In genomic region chrX:124266325-124267087, GRCh38 we compare ENCODE assay signal across 22 cellular contexts.
"Had no signal": no experiment of that assay in that cellular context is flagged by ENCODE, and none has a peak within 500 bp of the region (broad histone marks: within the 10 kb centered on the region; RNA-seq: fewer than 3 reads in every experiment).

No MANE protein-coding gene starts in this region.

- ATAC-seq: activated CD4-positive, CD25-positive, alpha-beta regulatory T cell treated with anti-CD3 and anti-CD28 coated beads, Interleukin-2, amount 50 U/mL, for 24 hours; activated T-helper 17 cell treated with anti-CD3 and anti-CD28 coated beads, Interleukin-2, amount 50 U/mL, for 72 hours; left lung; SK-N-SH treated with all-trans-retinoic acid at 6 μM for 48 hours; stimulated activated memory B cell treated with anti-CD40 and anti-IgM and Interleukin-4, amounts not matched to agents 10 μg/mL and 1 μg/mL and 100 μg/mL, for 72 hours; T-cell had no signal

- H3K36me3 Mint-ChIP-seq: naive B cell; neural progenitor cell; stimulated activated memory B cell treated with anti-CD40 and anti-IgM and Interleukin-4, amounts not matched to agents 10 μg/mL and 1 μg/mL and 100 μg/mL, for 72 hours; T-cell had no signal

- H2AFZ ChIP-seq: neural progenitor cell had no signal

- H3K4me1 Mint-ChIP-seq: activated T-helper 17 cell treated with anti-CD3 and anti-CD28 coated beads, Interleukin-2, amount 50 U/mL, for 72 hours; naive B cell; neural progenitor cell; stimulated activated memory B cell treated with anti-CD40 and anti-IgM and Interleukin-4, amounts not matched to agents 10 μg/mL and 1 μg/mL and 100 μg/mL, for 72 hours had no signal

- H3K9ac ChIP-seq: neural progenitor cell had no signal

- H3K4me2 ChIP-seq: neural progenitor cell had no signal

- H3K9me3 Mint-ChIP-seq: activated naive CD8-positive, alpha-beta T cell treated with anti-CD3 and anti-CD28 coated beads, Interleukin-2, amount 10 ng/mL, durations not matched to agents 7 days and 5 days; activated T-helper 17 cell treated with anti-CD3 and anti-CD28 coated beads, Interleukin-2, amount 50 U/mL, for 72 hours; neural progenitor cell; stimulated activated memory B cell treated with anti-CD40 and anti-IgM and Interleukin-4, amounts not matched to agents 10 μg/mL and 1 μg/mL and 100 μg/mL, for 72 hours; T-cell; T-helper 2 cell treated with Interferon-gamma antibody and Interleukin-4, amounts not matched to agents 5 μg/mL and 100 μg/mL, for 36 hours had no signal

- FAIRE-seq: endometrium had no signal

- DNase-seq: activated CD4-positive, alpha-beta T cell treated with anti-CD3 and anti-CD28 coated beads, Interleukin-2, amount 10 ng/mL, durations not matched to agents 24 days and 14 days; activated naive CD8-positive, alpha-beta T cell treated with anti-CD3 and anti-CD28 coated beads, Interleukin-2, amount 10 ng/mL, durations not matched to agents 7 days and 5 days; activated T-cell treated with anti-CD3 and anti-CD28 coated beads, Interleukin-2, amount 50 U/mL, for 1 hour; amygdala; cortex of kidney; foreskin fibroblast; kidney glomerular epithelial cell; left lung; naive B cell; T-cell; upper lobe of left lung had no signal

- H3K4me3 Mint-ChIP-seq: activated CD4-positive, alpha-beta T cell treated with anti-CD3 and anti-CD28 coated beads, Interleukin-2, amount 10 ng/mL, durations not matched to agents 24 days and 14 days; activated naive CD8-positive, alpha-beta T cell treated with anti-CD3 and anti-CD28 coated beads, Interleukin-2, amount 10 ng/mL, durations not matched to agents 7 days and 5 days; activated T-helper 17 cell treated with anti-CD3 and anti-CD28 coated beads, Interleukin-2, amount 50 U/mL, for 72 hours; naive B cell; neural progenitor cell; stimulated activated memory B cell treated with anti-CD40 and anti-IgM and Interleukin-4, amounts not matched to agents 10 μg/mL and 1 μg/mL and 100 μg/mL, for 72 hours; T-cell; T-helper 2 cell treated with Interferon-gamma antibody and Interleukin-4, amounts not matched to agents 5 μg/mL and 100 μg/mL, for 36 hours had no signal

- H3K36me3 ChIP-seq: left lung, neural progenitor cell, right atrium auricular region, upper lobe of left lung had no signal

- H3K27me3 ChIP-seq: left lung, neural progenitor cell, right atrium auricular region, upper lobe of left lung had no signal

- H3K4me3 ChIP-seq: left lung, lung, neural progenitor cell, right atrium auricular region, upper lobe of left lung had no signal

- H3K27me3 Mint-ChIP-seq: activated CD4-positive, alpha-beta T cell treated with anti-CD3 and anti-CD28 coated beads, Interleukin-2, amount 10 ng/mL, durations not matched to agents 24 days and 14 days; activated naive CD8-positive, alpha-beta T cell treated with anti-CD3 and anti-CD28 coated beads, Interleukin-2, amount 10 ng/mL, durations not matched to agents 7 days and 5 days; activated T-helper 17 cell treated with anti-CD3 and anti-CD28 coated beads, Interleukin-2, amount 50 U/mL, for 72 hours; progenitor cell of endocrine pancreas; stimulated activated memory B cell treated with anti-CD40 and anti-IgM and Interleukin-4, amounts not matched to agents 10 μg/mL and 1 μg/mL and 100 μg/mL, for 72 hours had no signal

- H3K27ac Mint-ChIP-seq: activated CD4-positive, alpha-beta T cell treated with anti-CD3 and anti-CD28 coated beads, Interleukin-2, amount 10 ng/mL, durations not matched to agents 24 days and 14 days; activated naive CD8-positive, alpha-beta T cell treated with anti-CD3 and anti-CD28 coated beads, Interleukin-2, amount 10 ng/mL, durations not matched to agents 7 days and 5 days; activated T-helper 17 cell treated with anti-CD3 and anti-CD28 coated beads, Interleukin-2, amount 50 U/mL, for 72 hours; naive B cell; neural progenitor cell; progenitor cell of endocrine pancreas; stimulated activated memory B cell treated with anti-CD40 and anti-IgM and Interleukin-4, amounts not matched to agents 10 μg/mL and 1 μg/mL and 100 μg/mL, for 72 hours; T-cell; T-helper 2 cell treated with Interferon-gamma antibody and Interleukin-4, amounts not matched to agents 5 μg/mL and 100 μg/mL, for 36 hours had no signal

- H3K27ac ChIP-seq: left lung, neural progenitor cell, right atrium auricular region, upper lobe of left lung, VCaP had no signal

- H3K4me1 ChIP-seq: left lung, neural progenitor cell, right atrium auricular region, upper lobe of left lung had no signal

- H3K9me3 ChIP-seq: left lung, right atrium auricular region, upper lobe of left lung had no signal
